12 cellular contexts compared by ENCODE assay signal in the genomic region with DNA sequence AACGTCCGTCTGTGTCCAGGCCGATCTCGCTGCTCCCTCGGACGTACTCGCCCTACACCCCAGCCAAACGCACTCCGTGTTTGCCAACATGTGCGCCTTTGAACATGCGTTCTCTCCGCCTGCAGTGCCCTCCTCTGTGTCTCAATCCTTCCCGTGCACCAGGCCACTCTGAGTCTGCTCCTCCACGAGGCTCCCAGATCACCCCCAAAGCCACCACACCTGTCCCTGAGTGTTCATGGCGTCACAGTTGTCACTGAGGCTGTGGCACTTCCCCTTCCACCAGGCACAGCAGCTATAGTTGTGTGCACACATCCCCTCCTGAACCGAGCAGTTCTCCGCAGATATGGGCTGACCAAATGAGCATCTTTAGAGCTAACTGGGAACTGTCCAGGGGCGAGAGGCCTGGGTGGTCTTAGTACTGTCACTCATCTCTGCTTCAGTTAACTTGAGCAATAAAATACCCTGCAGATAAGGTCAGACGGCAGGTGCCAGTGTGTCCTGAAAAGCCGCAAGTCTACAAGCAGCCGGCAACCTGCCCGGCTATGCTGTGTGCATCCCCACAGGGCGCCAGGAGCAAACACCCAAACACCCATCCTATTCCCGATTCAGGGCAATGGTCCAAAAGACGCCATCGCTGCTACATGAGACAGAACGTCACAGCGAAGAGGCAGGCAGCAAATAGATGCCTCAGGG. TPM values are rescaled to one million over a fixed set of nuclear protein-coding genes. Genes with fewer than 3 reads are reported as not detected.
A peak's percentile ranks its signal among the peaks of the same experiment; 100 is the strongest.
DNase-seq lines count a peak whose midpoint lies in the region; ATAC-seq and TF ChIP-seq lines count a peak whose summit lies in the region.
"Had no signal": no experiment of that assay in that cellular context is flagged by ENCODE, and none has a peak within 500 bp of the region (broad histone marks: within the 10 kb centered on the region; RNA-seq: fewer than 3 reads in every experiment).

No MANE protein-coding gene starts in this region.

- DNase-seq in activated naive CD4-positive, alpha-beta T cell (lab: John Stamatoyannopoulos, UW): no peak
- DNase-seq in RWPE1 (ENCODE audit: low spot score) (no peak), inferior parietal cortex (ENCODE audit: extremely low spot score) (peak; percentile 38), suprapubic skin (ENCODE audit: low spot score in 2 of 2) (peak; percentile 50 to 71), 8988T (no peak), MV-4-11 (lab: John Stamatoyannopoulos, UW) (no peak)
- DNase-seq: Calu3, NCI-H524, T1000 had no signal

- peaks cover 23% of the 10 kb centered on the region for H3K36me3 Mint-ChIP-seq in activated naive CD4-positive, alpha-beta T cell treated with anti-CD3 and anti-CD28 coated beads, Interleukin-2, amount 50 U/mL, for 24 hours

- no peak for TF ChIP-seq EP300 in suprapubic skin (IDR thresholded peaks at IDR 0.05)

- ATAC-seq in HG02973 (IDR thresholded peaks at IDR 0.05; ENCODE audit: unreplicated experiment): no peak

- H3K27ac ChIP-seq in RWPE1 (0 out of 2 replicates have a peak overlapping the region, but pooled peaks have one; percentile 61), suprapubic skin (no peak overlapping the region)
- H3K27ac ChIP-seq: thoracic aorta had no signal

- no peak overlapping the region for H3K4me3 ChIP-seq in suprapubic skin
- H3K4me3 ChIP-seq: thoracic aorta had no signal

- peak overlapping the region; percentile 95 for H3K27ac Mint-ChIP-seq in activated naive CD4-positive, alpha-beta T cell treated with anti-CD3 and anti-CD28 coated beads, Interleukin-2, amount 50 U/mL, for 24 hours

- 83% methylated on average over 25 of the region's 28 CpGs for WGBS in suprapubic skin

- H3K27me3 ChIP-seq in suprapubic skin: no peaks in the 10 kb centered on the region

- CTCF ChIA-PET in RWPE1 (lab: Yijun Ruan, JAX): no interaction called here

- TF ChIP-seq CTCF in RWPE1 (conservative IDR thresholded peaks at IDR 0.05; ENCODE audit: low read depth) (no peak), suprapubic skin (IDR thresholded peaks at IDR 0.05) (no peak)

- no peaks in the 10 kb centered on the region for H3K9me3 ChIP-seq in suprapubic skin

- H3K4me3 Mint-ChIP-seq in activated naive CD4-positive, alpha-beta T cell treated with anti-CD3 and anti-CD28 coated beads, Interleukin-2, amount 50 U/mL, for 24 hours: peak overlapping the region; percentile 47

- TF ChIP-seq POLR2A in suprapubic skin (IDR thresholded peaks at IDR 0.05): no peak

- peaks cover 78% of the 10 kb centered on the region for H3K4me1 Mint-ChIP-seq in activated naive CD4-positive, alpha-beta T cell treated with anti-CD3 and anti-CD28 coated beads, Interleukin-2, amount 50 U/mL, for 24 hours

- H3K36me3 ChIP-seq in suprapubic skin: no peaks in the 10 kb centered on the region
- H3K36me3 ChIP-seq: thoracic aorta had no signal

- H3K27me3 Mint-ChIP-seq in activated naive CD4-positive, alpha-beta T cell treated with anti-CD3 and anti-CD28 coated beads, Interleukin-2, amount 50 U/mL, for 24 hours: no peaks in the 10 kb centered on the region

- peaks cover 29% of the 10 kb centered on the region for H3K4me1 ChIP-seq in suprapubic skin

- POLR2A ChIA-PET in RWPE1 (lab: Yijun Ruan, JAX; ENCODE audit: low non-redundant PET): no interaction called here

- peaks cover 13% of the 10 kb centered on the region for H3K9me3 Mint-ChIP-seq in activated naive CD4-positive, alpha-beta T cell treated with anti-CD3 and anti-CD28 coated beads, Interleukin-2, amount 50 U/mL, for 24 hours

RNA-seq across cellular contexts. Expression of gene RASA3, which starts 35.5 kb away (rescaled TPM):
- total RNA-seq in suprapubic skin: 10 to 100 TPM; 15.3 to 37.1 (median 16.4) TPM

Comparison
In these comparisons a context has a peak if more than half of its experiments do, and no peak if none do; other contexts are left out.
1. DNase-seq: peak in inferior parietal cortex (single experiment) and suprapubic skin (2 of 2); none in activated naive CD4-positive, alpha-beta T cell (0 of 4), RWPE1 (single experiment), 8988T (single experiment) and MV-4-11 (single experiment).